11 cellular contexts compared by ENCODE assay signal in genomic region chr11:131704682-131705081, GRCh38.
"Had no signal": no experiment of that assay in that cellular context is flagged by ENCODE, and none has a peak within 500 bp of the region (broad histone marks: within the 10 kb centered on the region; RNA-seq: fewer than 3 reads in every experiment).

No MANE protein-coding gene starts in this region.

- ATAC-seq: GM23338, HCT116 had no signal

- H3K4me3 ChIP-seq: GM23248, GM23338, HAP-1 had no signal

- H3K9ac ChIP-seq: GM23248 had no signal

- H3K36me3 ChIP-seq: HAP-1 had no signal

- DNase-seq: GM23248, GOT3, H7, H9, HCEC 1CT, HFFc6 had no signal

- H3K4me2 ChIP-seq: GM23338 had no signal

- H3K4me1 ChIP-seq: HAP-1 had no signal

- H3K27ac ChIP-seq: GM23248 had no signal

- FAIRE-seq: H1, H54 had no signal

- H3K9me3 ChIP-seq: HAP-1 had no signal

- H2AFZ ChIP-seq: GM23248, GM23338 had no signal
